In genomic region chr10:33353334-33353733, GRCh38 we compare ENCODE assay signal across 15 cellular contexts. TPM values are rescaled to one million over a fixed set of nuclear protein-coding genes. Genes with fewer than 3 reads are reported as not detected.
DNase-seq lines count a peak whose midpoint lies in the region; ATAC-seq and TF ChIP-seq lines count a peak whose summit lies in the region.
"Had no signal": no experiment of that assay in that cellular context is flagged by ENCODE, and none has a peak within 500 bp of the region (broad histone marks: within the 10 kb centered on the region; RNA-seq: fewer than 3 reads in every experiment).

No MANE protein-coding gene starts in this region.

- no peak for TF ChIP-seq CTCF in PC-3 (conservative IDR thresholded peaks at IDR 0.05; ENCODE audit: low read depth, low read length)
- no peak for TF ChIP-seq CTCF in osteoblast (IDR thresholded peaks at IDR 0.05; ENCODE audit: extremely low read depth, low read depth, low read length)
- no peak for TF ChIP-seq CTCF in GM10248 (IDR thresholded peaks at IDR 0.05; ENCODE audit: control extremely low read depth, extremely low read depth, low read depth, missing control alignments)

- POLR2A ChIA-PET in PC-3 (lab: Charles Lee; ENCODE audit: unreplicated experiment) (interaction anchor here (0.6 kb wide), 1 partner anchor 21 kb away, joined by 3 read pairs; no protein-coding TSS in a partner anchor), GM10248 (lab: Yijun Ruan, JAX) (no interaction called here)

- in situ Hi-C loops in HAP-1 (cut with MboI; ENCODE audit: low sequenced_read_pairs): no loop called here

- BruUV-seq in PC-3 (replicated peaks; lab: Mats Ljungman, UMichigan): no TSS peak

- no peaks in the 10 kb centered on the region for H4K20me1 ChIP-seq in PC-3 (ENCODE audit: low read length)
- no peaks in the 10 kb centered on the region for H4K20me1 ChIP-seq in osteoblast (ENCODE audit: insufficient read depth, low read length)

- intact Hi-C loops in PC-3 (cut with micrococcal nuclease): loop anchor here (5.0 kb wide), 1 partner anchor 124 kb away; no protein-coding TSS in a partner anchor

- DNase-seq in Ammon's horn (ENCODE audit: low spot score) (peak; percentile 78), PC-3 (no peak), globus pallidus (ENCODE audit: low spot score) (peak; percentile 86), osteoblast (ENCODE audit: insufficient read length, low spot score, missing footprints) (peak; percentile 51), HAP-1 (ENCODE audit: low spot score in 2 of 2) (no peak), GM10248 (ENCODE audit: extremely low spot score) (no peak)
- DNase-seq in effector CD8-positive, alpha-beta T cell (lab: John Stamatoyannopoulos, UW): no peak
- DNase-seq: BE2C; CD4-positive, alpha-beta memory T cell; DMS79 treated with DMSO at 0.1 percent for 48 hours; EL; HCEC 1CT; HFFc6 had no signal

- H3K9me3 ChIP-seq in PC-3 (ENCODE audit: low read length) (no peaks in the 10 kb centered on the region), osteoblast (ENCODE audit: low read depth, low read length) (no peaks in the 10 kb centered on the region), HAP-1 (no peaks in the 10 kb centered on the region)
- H3K9me3 ChIP-seq: BE2C had no signal

- H3K79me2 ChIP-seq in PC-3 (ENCODE audit: low read length) (no peaks in the 10 kb centered on the region), osteoblast (ENCODE audit: insufficient read depth, low read length) (no peaks in the 10 kb centered on the region)

- H2AFZ ChIP-seq in PC-3 (ENCODE audit: low read length) (no peak overlapping the region), osteoblast (ENCODE audit: low read length) (no peak overlapping the region)

- H3K36me3 ChIP-seq in PC-3 (ENCODE audit: low read depth, low read length) (no peaks in the 10 kb centered on the region), osteoblast (ENCODE audit: insufficient read depth, low read length) (no peaks in the 10 kb centered on the region), HAP-1 (replicated peaks) (no peaks in the 10 kb centered on the region)
- H3K36me3 ChIP-seq: BE2C had no signal

- CTCF ChIA-PET in PC-3 (lab: Charles Lee): no interaction called here
- CTCF ChIA-PET in GM10248 (lab: Yijun Ruan, JAX): no interaction called here

- ATAC-seq in PC-3 (no peak), HG03045 (IDR thresholded peaks at IDR 0.05; ENCODE audit: unreplicated experiment) (no peak)

- no peaks in the 10 kb centered on the region for H3K9me2 ChIP-seq in PC-3 (replicated peaks; ENCODE audit: low read length)

- no peak overlapping the region for H3K9ac ChIP-seq in PC-3 (ENCODE audit: low read length)

- H3F3A ChIP-seq in PC-3 (ENCODE audit: low read length, unreplicated experiment): peaks cover 16% of the 10 kb centered on the region

- peak overlapping the region; percentile 69 for H3K4me2 ChIP-seq in PC-3 (ENCODE audit: low read length)
- no peak overlapping the region for H3K4me2 ChIP-seq in osteoblast (ENCODE audit: insufficient read depth, low read length)

- H3K27ac ChIP-seq in PC-3 (ENCODE audit: low read length) (peak overlapping the region; percentile 0; the same call in 1 of the 2 replicates), osteoblast (ENCODE audit: low read depth, low read length) (no peak overlapping the region)
- H3K27ac ChIP-seq: C4-2B had no signal

- H3K27me3 ChIP-seq in PC-3 (ENCODE audit: low read length) (no peaks in the 10 kb centered on the region), osteoblast (ENCODE audit: insufficient read depth, low read length) (no peaks in the 10 kb centered on the region), HAP-1 (ENCODE audit: low read depth) (no peaks in the 10 kb centered on the region; the same call in 1 of the 2 replicates)
- H3K27me3 ChIP-seq: BE2C had no signal

- H3K4me3 ChIP-seq in PC-3 (ENCODE audit: low read length): no peak overlapping the region
- no peak overlapping the region for H3K4me3 ChIP-seq in osteoblast (ENCODE audit: insufficient read depth, low read length)
- no peak overlapping the region for H3K4me3 ChIP-seq in HAP-1

- H3K4me1 ChIP-seq in PC-3 (ENCODE audit: insufficient read depth, low read length): peaks cover 73% of the 10 kb centered on the region
- H3K4me1 ChIP-seq in osteoblast (ENCODE audit: insufficient read depth, low read length): peaks cover 9% of the 10 kb centered on the region
- H3K4me1 ChIP-seq in HAP-1: no peaks in the 10 kb centered on the region; the same call in 1 of the 2 replicates
- H3K4me1 ChIP-seq: BE2C had no signal

RNA-seq across cellular contexts. Expression of gene NRP1, which starts 18.9 kb away (rescaled TPM):
- total RNA-seq in PC-3 (2014; rRNA removed) (482 and 555 TPM in 2 replicates), osteoblast (173 and 200 TPM in 2 replicates)

Comparison
In these comparisons a context has a peak if more than half of its experiments do, and no peak if none do; other contexts are left out.
1. DNase-seq: peak in Ammon's horn (single experiment), globus pallidus (single experiment) and osteoblast (single experiment); none in PC-3 (single experiment), effector CD8-positive, alpha-beta T cell (single experiment), HAP-1 (0 of 2) and GM10248 (single experiment).